In genomic region chr5:128380324-128380723, GRCh38 we compare ENCODE assay signal across 23 cellular contexts.
"Had no signal": no experiment of that assay in that cellular context is flagged by ENCODE, and none has a peak within 500 bp of the region (broad histone marks: within the 10 kb centered on the region; RNA-seq: fewer than 3 reads in every experiment).

No MANE protein-coding gene starts in this region.

- H3K27me3 ChIP-seq: body of pancreas, colonic mucosa, left lung, sigmoid colon, spleen, testis, upper lobe of left lung had no signal

- H3K36me3 Mint-ChIP-seq: naive thymus-derived CD4-positive, alpha-beta T cell; stimulated activated memory B cell treated with anti-CD40 and anti-IgM and Interleukin-4, amounts not matched to agents 10 μg/mL and 1 μg/mL and 100 μg/mL, for 72 hours had no signal

- DNase-seq: activated CD4-positive, alpha-beta T cell treated with anti-CD3 and anti-CD28 coated beads for 48 hours; activated CD4-positive, CD25-positive, alpha-beta regulatory T cell; activated CD8-positive, alpha-beta T cell treated with anti-CD3 and anti-CD28 coated beads for 36 hours; activated naive CD4-positive, alpha-beta T cell treated with Interleukin-2 at 50 U/mL for 16 hours; activated T-cell treated with anti-CD3 and anti-CD28 coated beads, Interleukin-2, amount 50 U/mL, for 1 hour; body of pancreas; caudate nucleus; colonic mucosa; foreskin melanocyte; glutamatergic neuron; hippocampal formation; left lung; mammary epithelial cell; naive thymus-derived CD4-positive, alpha-beta T cell; sigmoid colon; spleen; stimulated activated CD4-positive, alpha-beta T cell treated with anti-CD3 and anti-CD28 coated beads, Interleukin-4, amount 100 ng/mL, for 4 hours; T-helper 1 cell; T1000; testis; upper lobe of left lung had no signal

- H3K27ac ChIP-seq: body of pancreas, colonic mucosa, left lung, sigmoid colon, spleen, testis, upper lobe of left lung had no signal

- H3K4me3 ChIP-seq: body of pancreas, colonic mucosa, left lung, sigmoid colon, spleen, testis, upper lobe of left lung had no signal

- H3K36me3 ChIP-seq: colonic mucosa, left lung, sigmoid colon, spleen, upper lobe of left lung had no signal

- H3K4me1 ChIP-seq: body of pancreas, colonic mucosa, left lung, spleen, testis, upper lobe of left lung had no signal

- H3K4me3 Mint-ChIP-seq: activated CD8-positive, alpha-beta T cell treated with anti-CD3 and anti-CD28 coated beads for 36 hours; naive thymus-derived CD4-positive, alpha-beta T cell; stimulated activated memory B cell treated with anti-CD40 and anti-IgM and Interleukin-4, amounts not matched to agents 10 μg/mL and 1 μg/mL and 100 μg/mL, for 72 hours had no signal

- ATAC-seq: activated CD8-positive, alpha-beta T cell treated with anti-CD3 and anti-CD28 coated beads for 36 hours; body of pancreas; left lung; naive thymus-derived CD4-positive, alpha-beta T cell; stimulated activated memory B cell treated with anti-CD40 and anti-IgM and Interleukin-4, amounts not matched to agents 10 μg/mL and 1 μg/mL and 100 μg/mL, for 72 hours had no signal

- H3K27me3 Mint-ChIP-seq: activated CD8-positive, alpha-beta T cell treated with anti-CD3 and anti-CD28 coated beads for 36 hours; stimulated activated memory B cell treated with anti-CD40 and anti-IgM and Interleukin-4, amounts not matched to agents 10 μg/mL and 1 μg/mL and 100 μg/mL, for 72 hours had no signal

- H3K4me1 Mint-ChIP-seq: stimulated activated memory B cell treated with anti-CD40 and anti-IgM and Interleukin-4, amounts not matched to agents 10 μg/mL and 1 μg/mL and 100 μg/mL, for 72 hours had no signal

- H3K9me3 ChIP-seq: body of pancreas, colonic mucosa, left lung, sigmoid colon, spleen, testis, upper lobe of left lung had no signal

- H3K9me3 Mint-ChIP-seq: activated CD8-positive, alpha-beta T cell treated with anti-CD3 and anti-CD28 coated beads for 36 hours; activated T-helper 2 cell treated with anti-CD3 and anti-CD28 coated beads, Interferon-gamma antibody, Interleukin-2, Interleukin-4, amounts not matched to agents 10 μg/mL and 5 μg/mL and 100 μg/mL, durations not matched to agents 14 hours and 24 hours and 36 hours; naive thymus-derived CD4-positive, alpha-beta T cell; stimulated activated memory B cell treated with anti-CD40 and anti-IgM and Interleukin-4, amounts not matched to agents 10 μg/mL and 1 μg/mL and 100 μg/mL, for 72 hours had no signal

- H3K27ac Mint-ChIP-seq: activated CD8-positive, alpha-beta T cell treated with anti-CD3 and anti-CD28 coated beads for 36 hours; activated T-helper 2 cell treated with anti-CD3 and anti-CD28 coated beads, Interferon-gamma antibody, Interleukin-2, Interleukin-4, amounts not matched to agents 10 μg/mL and 5 μg/mL and 100 μg/mL, durations not matched to agents 14 hours and 24 hours and 36 hours; naive thymus-derived CD4-positive, alpha-beta T cell; stimulated activated memory B cell treated with anti-CD40 and anti-IgM and Interleukin-4, amounts not matched to agents 10 μg/mL and 1 μg/mL and 100 μg/mL, for 72 hours had no signal
